In the genomic region with DNA sequence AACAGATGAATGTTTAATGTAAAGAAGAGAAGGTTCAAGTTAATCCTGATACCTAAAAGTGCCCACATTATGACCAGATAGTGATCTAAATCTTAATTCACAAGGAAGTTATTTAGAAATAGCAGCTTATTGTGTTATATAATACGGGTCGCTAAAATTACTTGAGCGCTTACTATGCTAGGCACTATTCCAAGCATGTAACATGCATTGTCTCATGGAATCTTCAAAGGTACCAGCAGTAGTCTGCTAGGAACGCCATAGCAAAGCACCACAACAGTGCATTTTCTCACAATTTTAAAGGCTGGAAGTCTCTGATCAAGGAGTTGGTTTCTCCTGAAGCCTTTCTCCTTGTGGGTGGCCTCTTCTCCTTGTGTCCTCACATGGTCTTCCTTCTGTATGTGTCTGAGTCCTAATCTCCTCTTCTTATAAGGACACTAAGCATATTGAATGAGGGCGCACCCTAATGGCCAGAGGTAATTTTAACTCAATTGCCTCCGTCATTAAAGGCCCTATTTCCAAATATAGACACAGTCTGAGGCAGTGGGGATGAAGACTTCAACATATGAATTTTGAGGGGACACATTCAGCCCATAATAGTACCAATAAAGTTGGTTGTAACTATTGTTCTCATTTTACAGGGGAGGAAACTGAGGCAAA, we compare ENCODE assay signal across 18 cellular contexts.
DNase-seq lines count a peak whose midpoint lies in the region; TF ChIP-seq lines count a peak whose summit lies in the region.
"Had no signal": no experiment of that assay in that cellular context is flagged by ENCODE, and none has a peak within 500 bp of the region (broad histone marks: within the 10 kb centered on the region; RNA-seq: fewer than 3 reads in every experiment).

No MANE protein-coding gene starts in this region.

- H3K27ac ChIP-seq in C4-2B (no peak overlapping the region), endodermal cell (ENCODE audit: low read depth, low read length) (no peak overlapping the region)
- H3K27ac ChIP-seq: SJCRH30 had no signal

- no peaks in the 10 kb centered on the region for H3K27me3 ChIP-seq in endodermal cell (ENCODE audit: control insufficient read depth, insufficient read depth, low read length, poor library complexity, severe bottlenecking)
- H3K27me3 ChIP-seq: BE2C, SJCRH30 had no signal

- H3K36me3 ChIP-seq in endodermal cell (ENCODE audit: control insufficient read depth, insufficient read depth, low read length), result no peaks in the 10 kb centered on the region
- H3K36me3 ChIP-seq: BE2C, SJCRH30 had no signal

- H3K9me3 Mint-ChIP-seq in endodermal cell, result no peaks in the 10 kb centered on the region
- peaks cover 13% of the 10 kb centered on the region for H3K9me3 Mint-ChIP-seq in T-helper 2 cell treated with Interferon-gamma antibody and Interleukin-4, amounts not matched to agents 5 μg/mL and 100 μg/mL, for 36 hours

- H3K36me3 Mint-ChIP-seq in endodermal cell (ENCODE audit: low read depth), result no peaks in the 10 kb centered on the region
- H3K36me3 Mint-ChIP-seq in T-helper 2 cell treated with Interferon-gamma antibody and Interleukin-4, amounts not matched to agents 5 μg/mL and 100 μg/mL, for 36 hours (ENCODE audit: low read depth), result no peaks in the 10 kb centered on the region
- H3K36me3 Mint-ChIP-seq: CD4-positive, CD25-positive, alpha-beta regulatory T cell had no signal

- no peak overlapping the region for H3K4me3 ChIP-seq in endodermal cell (ENCODE audit: low read length)
- no peak overlapping the region for H3K4me3 ChIP-seq in retinal pigment epithelial cell (ENCODE audit: low read length)
- H3K4me3 ChIP-seq: SJCRH30 had no signal

- no peak overlapping the region for H3K9ac ChIP-seq in endodermal cell (ENCODE audit: extremely low read depth, low read length, poor library complexity, severe bottlenecking)

- H3K9me3 ChIP-seq in endodermal cell (ENCODE audit: control insufficient read depth, low read length), result no peaks in the 10 kb centered on the region
- H3K9me3 ChIP-seq: BE2C, SJCRH30 had no signal

- no peak overlapping the region for H3K27ac Mint-ChIP-seq in endodermal cell
- no peak overlapping the region for H3K27ac Mint-ChIP-seq in T-helper 2 cell treated with Interferon-gamma antibody and Interleukin-4, amounts not matched to agents 5 μg/mL and 100 μg/mL, for 36 hours
- H3K27ac Mint-ChIP-seq: CD4-positive, CD25-positive, alpha-beta regulatory T cell had no signal

- no peak overlapping the region for H3K4me3 Mint-ChIP-seq in endodermal cell
- H3K4me3 Mint-ChIP-seq in T-helper 2 cell treated with Interferon-gamma antibody and Interleukin-4, amounts not matched to agents 5 μg/mL and 100 μg/mL, for 36 hours, result no peak overlapping the region
- H3K4me3 Mint-ChIP-seq: CD4-positive, CD25-positive, alpha-beta regulatory T cell had no signal

- DNase-seq in Kasumi-1 (lab: John Stamatoyannopoulos, UW), result peak; percentile 11 to 14
- no peak for DNase-seq in endodermal cell
- no peak for DNase-seq in retinal pigment epithelial cell (ENCODE audit: low read depth)
- no peak for DNase-seq in activated CD4-positive, CD25-positive, alpha-beta regulatory T cell treated with anti-CD3 and anti-CD28 coated beads, Interleukin-2, amount 50 U/mL, for 72 hours
- no peak for DNase-seq in T-helper 2 cell treated with Interferon-gamma antibody and Interleukin-4, amounts not matched to agents 5 μg/mL and 100 μg/mL, for 36 hours (ENCODE audit: low spot score)
- DNase-seq in GDM1 (lab: John Stamatoyannopoulos, UW), result no peak
- DNase-seq: BE2C; CD4-positive, CD25-positive, alpha-beta regulatory T cell; DND-41; MM.1S; NCI-H1092; NCI-H1436; NCI-H187 treated with DMSO at 0.1 percent for 48 hours; NCI-H2107; NK-92 treated with Interleukin-12 subunit alpha and Interleukin-12 subunit beta, amount 100 ng/mL, for 24 hours; SJCRH30; T-helper 1 cell had no signal

- H3K27me3 Mint-ChIP-seq in endodermal cell (ENCODE audit: insufficient read depth), result no peaks in the 10 kb centered on the region
- no peaks in the 10 kb centered on the region for H3K27me3 Mint-ChIP-seq in T-helper 2 cell treated with Interferon-gamma antibody and Interleukin-4, amounts not matched to agents 5 μg/mL and 100 μg/mL, for 36 hours (ENCODE audit: low read depth)
- H3K27me3 Mint-ChIP-seq: CD4-positive, CD25-positive, alpha-beta regulatory T cell had no signal

- H3K4me1 Mint-ChIP-seq in endodermal cell, result no peaks in the 10 kb centered on the region
- no peaks in the 10 kb centered on the region for H3K4me1 Mint-ChIP-seq in T-helper 2 cell treated with Interferon-gamma antibody and Interleukin-4, amounts not matched to agents 5 μg/mL and 100 μg/mL, for 36 hours (ENCODE audit: low read depth)
- H3K4me1 Mint-ChIP-seq: CD4-positive, CD25-positive, alpha-beta regulatory T cell had no signal

- TF ChIP-seq CTCF in C4-2B (conservative IDR thresholded peaks at IDR 0.05), result peak; percentile 7
- peak; percentile 68 for TF ChIP-seq CTCF in endodermal cell (conservative IDR thresholded peaks at IDR 0.05)
- TF ChIP-seq CTCF in retinal pigment epithelial cell (conservative IDR thresholded peaks at IDR 0.05; ENCODE audit: low read depth, low read length), result peak; percentile 4

- 92 to 96% methylated on average over 4 to 6 of the region's 6 CpGs for WGBS in endodermal cell (ENCODE audit: insufficient coverage in 1 of 2, insufficient read length in 1 of 2), 2 experiments

- H3K4me1 ChIP-seq in endodermal cell (ENCODE audit: control insufficient read depth, insufficient read depth, low read length), result no peaks in the 10 kb centered on the region
- H3K4me1 ChIP-seq: BE2C, SJCRH30 had no signal

Comparison
In these comparisons a context has a peak if more than half of its experiments do, and no peak if none do; other contexts are left out.
1. CTCF ChIP-seq: peak in every context shown above with its lines; median percentile 68 in endodermal cell; 7 in C4-2B; 4 in retinal pigment epithelial cell.
2. DNase-seq: peak in Kasumi-1 (2 of 2); none in endodermal cell (single experiment), retinal pigment epithelial cell (single experiment), activated CD4-positive, CD25-positive, alpha-beta regulatory T cell treated with anti-CD3 and anti-CD28 coated beads, Interleukin-2, amount 50 U/mL, for 72 hours (single experiment), T-helper 2 cell treated with Interferon-gamma antibody and Interleukin-4, amounts not matched to agents 5 μg/mL and 100 μg/mL, for 36 hours (single experiment) and GDM1 (single experiment).